In the genomic region with DNA sequence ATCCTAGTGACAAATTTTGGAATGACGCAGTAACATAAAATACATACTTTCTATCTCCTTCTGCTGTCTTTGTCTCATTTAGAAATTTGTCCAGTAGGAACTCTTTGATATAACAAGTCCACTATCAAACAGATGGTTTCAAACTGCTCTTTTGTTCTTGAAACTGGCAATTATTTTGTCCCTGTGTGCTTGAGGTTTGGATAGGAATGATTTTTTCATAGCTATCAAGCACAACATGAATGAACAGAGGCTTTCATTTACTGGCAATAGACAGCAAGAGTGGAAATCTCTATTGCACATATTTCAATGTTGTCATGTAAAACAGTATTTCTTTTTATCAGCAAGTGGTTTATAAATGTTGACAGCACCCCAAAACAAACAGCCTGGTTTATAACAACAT, we compare ENCODE assay signal across 25 cellular contexts.
"Had no signal": no experiment of that assay in that cellular context is flagged by ENCODE, and none has a peak within 500 bp of the region (broad histone marks: within the 10 kb centered on the region; RNA-seq: fewer than 3 reads in every experiment).

No MANE protein-coding gene starts in this region.

- H3K27ac Mint-ChIP-seq: activated naive CD4-positive, alpha-beta T cell treated with anti-CD3 and anti-CD28 coated beads, Interleukin-2, amount 50 U/mL, for 72 hours; activated T-cell treated with anti-CD3 and anti-CD28 coated beads, Interleukin-2, amount 50 U/mL, for 72 hours; mesothelial cell of epicardium; naive B cell; nephron progenitor cell; progenitor cell of endocrine pancreas; stimulated activated naive CD8-positive, alpha-beta T cell treated with anti-CD3 and anti-CD28 coated beads, Interleukin-15, Interleukin-2, amounts not matched to agents 100 ng/mL and 50 ng/mL, for 24 hours; type B pancreatic cell had no signal

- H3K27me3 Mint-ChIP-seq: progenitor cell of endocrine pancreas, type B pancreatic cell had no signal

- ATAC-seq: activated naive CD4-positive, alpha-beta T cell treated with anti-CD3 and anti-CD28 coated beads, Interleukin-2, amount 50 U/mL, for 72 hours; activated T-cell treated with anti-CD3 and anti-CD28 coated beads, Interleukin-2, amount 50 U/mL, for 72 hours; gastroesophageal sphincter had no signal

- H3K4me3 Mint-ChIP-seq: activated T-cell treated with anti-CD3 and anti-CD28 coated beads, Interleukin-2, amount 50 U/mL, for 72 hours; mesothelial cell of epicardium; naive B cell; nephron progenitor cell; stimulated activated naive CD8-positive, alpha-beta T cell treated with anti-CD3 and anti-CD28 coated beads, Interleukin-15, Interleukin-2, amounts not matched to agents 100 ng/mL and 50 ng/mL, for 24 hours; type B pancreatic cell had no signal

- H3K4me1 Mint-ChIP-seq: naive B cell had no signal

- DNase-seq: activated CD4-positive, alpha-beta T cell treated with anti-CD3 and anti-CD28 coated beads for 4 hours; activated CD4-positive, alpha-beta T cell treated with anti-CD3 and anti-CD28 coated beads, Interleukin-2, amount 50 U/mL, for 4 hours; activated naive CD4-positive, alpha-beta T cell; activated T-cell treated with anti-CD3 and anti-CD28 coated beads for 4 hours; activated T-cell treated with anti-CD3 and anti-CD28 coated beads, Interleukin-2, amount 50 U/mL, for 72 hours; anterior cingulate cortex; body of pancreas; cerebellar nuclear complex; dorsolateral prefrontal cortex; effector memory CD4-positive, alpha-beta T cell; erythroblast; islet precursor cell; naive B cell; nephron progenitor cell; right lobe of liver; stimulated activated CD4-positive, alpha-beta T cell treated with anti-CD3 and anti-CD28 coated beads, Interleukin-12 subunit alpha, Interleukin-12 subunit beta, amount 100 ng/mL, for 4 hours; stimulated activated CD4-positive, alpha-beta T cell treated with anti-CD3 and anti-CD28 coated beads, Interleukin-4, amount 100 ng/mL, for 1 hour; T-helper 9 cell; uterus had no signal

- H3K36me3 Mint-ChIP-seq: activated naive CD4-positive, alpha-beta T cell treated with anti-CD3 and anti-CD28 coated beads, Interleukin-2, amount 50 U/mL, for 72 hours; mesothelial cell of epicardium; naive B cell; type B pancreatic cell had no signal

- H3K9me3 Mint-ChIP-seq: activated naive CD4-positive, alpha-beta T cell treated with anti-CD3 and anti-CD28 coated beads, Interleukin-2, amount 50 U/mL, for 72 hours; activated T-cell treated with anti-CD3 and anti-CD28 coated beads, Interleukin-2, amount 50 U/mL, for 72 hours; mesothelial cell of epicardium; naive B cell; nephron progenitor cell; stimulated activated naive CD8-positive, alpha-beta T cell treated with anti-CD3 and anti-CD28 coated beads, Interleukin-15, Interleukin-2, amounts not matched to agents 100 ng/mL and 50 ng/mL, for 24 hours; type B pancreatic cell had no signal
